11 cellular contexts compared by ENCODE assay signal in genomic region chr9:71638627-71639026, GRCh38.
A peak's percentile ranks its signal among the peaks of the same experiment; 100 is the strongest.
DNase-seq lines count a peak whose midpoint lies in the region; ATAC-seq, FAIRE-seq and TF ChIP-seq lines count a peak whose summit lies in the region.
"Had no signal": no experiment of that assay in that cellular context is flagged by ENCODE, and none has a peak within 500 bp of the region (broad histone marks: within the 10 kb centered on the region; RNA-seq: fewer than 3 reads in every experiment).

No MANE protein-coding gene starts in this region.

- intact Hi-C loops in activated B cell treated with CpG ODN at 0.5 μM for 24 hours (cut with micrococcal nuclease) (no loop called here), left cardiac atrium (cut with DNase I) (no loop called here), sigmoid colon (cut with DNase I) (no loop called here)

- peak overlapping the region in 3 of 4 donors; percentile 10 to 43 (median 38) for H3K27ac ChIP-seq in sigmoid colon

- POLR2A ChIA-PET in activated B cell treated with CpG ODN at 0.5 μM for 24 hours (lab: Charles Lee): no interaction called here

- no peaks in the 10 kb centered on the region for H3K36me3 Mint-ChIP-seq in activated B cell treated with CpG ODN at 0.5 μM for 24 hours (ENCODE audit: low read depth)

- H3K4me1 Mint-ChIP-seq in activated B cell treated with CpG ODN at 0.5 μM for 24 hours: peaks cover 32% of the 10 kb centered on the region

- no peak overlapping the region for H3K27ac Mint-ChIP-seq in activated B cell treated with CpG ODN at 0.5 μM for 24 hours

- TF ChIP-seq EP300 in sigmoid colon (IDR thresholded peaks at IDR 0.05): peak in 2 of 4 donors; percentile 68 to 76

- no peaks in the 10 kb centered on the region for H3K9me3 Mint-ChIP-seq in activated B cell treated with CpG ODN at 0.5 μM for 24 hours

- 53 to 66% methylated on average over 7 of the region's 7 CpGs for WGBS in sigmoid colon, 2 donors

- H3K27me3 ChIP-seq in sigmoid colon: no peaks in the 10 kb centered on the region

- FAIRE-seq in urothelium cell line (lab: Jason Lieb, UNC): no peak

- DNase-seq in activated B cell treated with CpG ODN at 0.5 μM for 24 hours (no peak), left cardiac atrium (peak; percentile 55), sigmoid colon (peak; percentile 67), GDM1 (lab: John Stamatoyannopoulos, UW) (no peak), cerebellum (ENCODE audit: low spot score) (no peak), urothelium cell line (ENCODE audit: low spot score) (no peak)
- DNase-seq: DMS79; NCI-H2171; stimulated activated CD4-positive, alpha-beta T cell treated with anti-CD3 and anti-CD28 coated beads, Interleukin-1b, Interleukin-23, amount 100 ng/mL, for 48 hours had no signal

- no peaks in the 10 kb centered on the region for H3K36me3 ChIP-seq in sigmoid colon

- CTCF ChIA-PET in activated B cell treated with CpG ODN at 0.5 μM for 24 hours (lab: Charles Lee): interaction anchor here (0.7 kb wide), 1 partner anchor 827 kb away, joined by 4 read pairs; no protein-coding TSS in a partner anchor

- no peak for TF ChIP-seq POLR2A in sigmoid colon (IDR thresholded peaks at IDR 0.05)

- no peaks in the 10 kb centered on the region for H3K9me3 ChIP-seq in sigmoid colon

- H3K4me1 ChIP-seq in sigmoid colon: no peaks in the 10 kb centered on the region

- no peak overlapping the region for H3K4me3 ChIP-seq in sigmoid colon

- ATAC-seq in GM18909 (IDR thresholded peaks at IDR 0.05; ENCODE audit: poor library complexity, unreplicated experiment) (peak; percentile 61), activated B cell treated with CpG ODN at 0.5 μM for 24 hours (ENCODE audit: low read depth) (peak; percentile 45), left cardiac atrium (peak; percentile 78 to 93), GM18858 (IDR thresholded peaks at IDR 0.05; ENCODE audit: unreplicated experiment) (no peak)

- peak overlapping the region; percentile 65 for H3K4me3 Mint-ChIP-seq in activated B cell treated with CpG ODN at 0.5 μM for 24 hours

- TF ChIP-seq CTCF in activated B cell treated with CpG ODN at 0.5 μM for 24 hours (IDR thresholded peaks at IDR 0.05) (no peak), sigmoid colon (IDR thresholded peaks at IDR 0.05) (no peak)

- H3K27me3 Mint-ChIP-seq in activated B cell treated with CpG ODN at 0.5 μM for 24 hours: no peaks in the 10 kb centered on the region

Comparison
In these comparisons a context has a peak if more than half of its experiments do, and no peak if none do; other contexts are left out.
1. DNase-seq: peak in left cardiac atrium (single experiment) and sigmoid colon (single experiment); none in activated B cell treated with CpG ODN at 0.5 μM for 24 hours (single experiment), GDM1 (single experiment), cerebellum (single experiment) and urothelium cell line (single experiment).